ENCODE assay signal across 16 cellular contexts in genomic region chr14:92832137-92832700, GRCh38.
"Had no signal": no experiment of that assay in that cellular context is flagged by ENCODE, and none has a peak within 500 bp of the region (broad histone marks: within the 10 kb centered on the region; RNA-seq: fewer than 3 reads in every experiment).

No MANE protein-coding gene starts in this region.

- H3K4me1 ChIP-seq: body of pancreas, foreskin keratinocyte, spleen, stomach, testis, upper lobe of left lung had no signal

- DNase-seq: activated CD4-positive, alpha-beta memory T cell treated with anti-CD3 and anti-CD28 coated beads, Interleukin-2, amount 10 ng/mL, durations not matched to agents 7 days and 5 days; activated CD4-positive, alpha-beta T cell treated with anti-CD3 and anti-CD28 coated beads for 4 hours; activated gamma-delta T cell; activated T-cell treated with anti-CD3 and anti-CD28 coated beads, Interleukin-2, amount 50 U/mL, for 72 hours; amygdala; body of pancreas; cortex of kidney; effector CD8-positive, alpha-beta T cell; kidney glomerular epithelial cell; spleen; stomach; T-cell; testis; upper lobe of left lung had no signal

- ATAC-seq: activated T-cell treated with anti-CD3 and anti-CD28 coated beads, Interleukin-2, amount 50 U/mL, for 72 hours; body of pancreas; foreskin keratinocyte; sciatic nerve; T-cell had no signal

- H3K4me3 ChIP-seq: body of pancreas, spleen, stomach, testis, upper lobe of left lung had no signal

- H3K27ac ChIP-seq: body of pancreas, foreskin keratinocyte, spleen, stomach, testis, upper lobe of left lung had no signal

- H3K27me3 ChIP-seq: body of pancreas, foreskin keratinocyte, spleen, stomach, testis, upper lobe of left lung had no signal

- H3K9me3 ChIP-seq: body of pancreas, spleen, stomach, testis, upper lobe of left lung had no signal
